ENCODE assay signal across 8 cellular contexts in genomic region chrX:153600032-153600373, GRCh38. TPM values are rescaled to one million over a fixed set of nuclear protein-coding genes. Genes with fewer than 3 reads are reported as not detected.
DNase-seq lines count a peak whose midpoint lies in the region; ATAC-seq and TF ChIP-seq lines count a peak whose summit lies in the region.

No MANE protein-coding gene starts in this region.

- no peaks in the 10 kb centered on the region for H3F3A ChIP-seq in PC-3 (ENCODE audit: low read length, unreplicated experiment)

- H4K20me1 ChIP-seq in PC-3 (ENCODE audit: low read length), result peaks cover 23% of the 10 kb centered on the region

- peak overlapping the region; percentile 79 for H3K9ac ChIP-seq in PC-3 (ENCODE audit: low read length)
- H3K9ac ChIP-seq in endocrine pancreas (ENCODE audit: control insufficient read depth, insufficient read depth, low read length), result peak overlapping the region; percentile 60
- no peak overlapping the region for H3K9ac ChIP-seq in parathyroid adenoma

- H2AFZ ChIP-seq in PC-3 (ENCODE audit: low read length), result peak overlapping the region; percentile 95
- peak overlapping the region; percentile 66 for H2AFZ ChIP-seq in parathyroid adenoma

- no TSS peak for BruUV-seq in PC-3 (replicated peaks; lab: Mats Ljungman, UMichigan)

- H3K4me1 ChIP-seq in PC-3 (ENCODE audit: insufficient read depth, low read length), result peaks cover 6% of the 10 kb centered on the region; the same call in 1 of the 2 replicates
- no peaks in the 10 kb centered on the region for H3K4me1 ChIP-seq in endocrine pancreas (ENCODE audit: control insufficient read depth, insufficient read depth, low read length)
- H3K4me1 ChIP-seq in parathyroid adenoma, result no peaks in the 10 kb centered on the region

- H3K27ac ChIP-seq in PC-3 (ENCODE audit: low read length) (no peak overlapping the region), parathyroid adenoma (no peak overlapping the region)

- DNase-seq in PC-3 (no peak), NCI-H510A treated with DMSO at 0.1 percent for 48 hours (lab: John Stamatoyannopoulos, UW) (no peak), MV-4-11 (lab: John Stamatoyannopoulos, UW) (no peak)
- no peak for DNase-seq in stimulated activated naive CD4-positive, alpha-beta T cell (lab: John Stamatoyannopoulos, UW)

- intact Hi-C loops in PC-3 (cut with micrococcal nuclease), result no loop called here

- H3K4me2 ChIP-seq in PC-3 (ENCODE audit: low read length) (peak overlapping the region; percentile 96), parathyroid adenoma (ENCODE audit: low read length) (peak overlapping the region; percentile 75)

- H3K27me3 ChIP-seq in PC-3 (ENCODE audit: low read length) (no peaks in the 10 kb centered on the region), endocrine pancreas (ENCODE audit: control insufficient read depth, insufficient read depth, low read length) (no peaks in the 10 kb centered on the region), parathyroid adenoma (ENCODE audit: control insufficient read depth, insufficient read depth, low read length) (no peaks in the 10 kb centered on the region)

- ATAC-seq in PC-3 (peak; percentile 27; the same call in 1 of the 2 replicates), GM21576 (IDR thresholded peaks at IDR 0.05; ENCODE audit: unreplicated experiment) (no peak)

- H3K79me2 ChIP-seq in PC-3 (ENCODE audit: low read length) (peaks cover 33% of the 10 kb centered on the region), parathyroid adenoma (peaks cover 4% of the 10 kb centered on the region)

- CTCF ChIA-PET in PC-3 (lab: Charles Lee), result no interaction called here

- no peaks in the 10 kb centered on the region for H3K36me3 ChIP-seq in PC-3 (ENCODE audit: low read depth, low read length)
- no peaks in the 10 kb centered on the region for H3K36me3 ChIP-seq in endocrine pancreas (ENCODE audit: control insufficient read depth, insufficient read depth, low read length)
- H3K36me3 ChIP-seq in parathyroid adenoma (ENCODE audit: control insufficient read depth, insufficient read depth, low read length), result no peaks in the 10 kb centered on the region

- POLR2A ChIA-PET in PC-3 (lab: Charles Lee; ENCODE audit: unreplicated experiment), result no interaction called here

- H3K9me2 ChIP-seq in PC-3 (replicated peaks; ENCODE audit: low read length), result no peaks in the 10 kb centered on the region

- H3K9me3 ChIP-seq in PC-3 (ENCODE audit: low read length), result no peaks in the 10 kb centered on the region
- H3K9me3 ChIP-seq in endocrine pancreas (ENCODE audit: control insufficient read depth, low read length), result no peaks in the 10 kb centered on the region
- no peaks in the 10 kb centered on the region for H3K9me3 ChIP-seq in parathyroid adenoma (ENCODE audit: control insufficient read depth, low read length)

- no peak for TF ChIP-seq CTCF in GM12875 (IDR thresholded peaks at IDR 0.05; ENCODE audit: borderline replicate concordance, insufficient read depth, low read depth, low read length)
- TF ChIP-seq CTCF in PC-3 (conservative IDR thresholded peaks at IDR 0.05; ENCODE audit: low read depth, low read length), result no peak
- TF ChIP-seq CTCF in parathyroid adenoma (IDR thresholded peaks at IDR 0.05), result no peak

- H3K4me3 ChIP-seq in GM12875 (ENCODE audit: low read depth, low read length), result peak overlapping the region; percentile 71
- peak overlapping the region; percentile 86 for H3K4me3 ChIP-seq in PC-3 (ENCODE audit: low read length)
- peak overlapping the region; percentile 76 for H3K4me3 ChIP-seq in endocrine pancreas (ENCODE audit: control insufficient read depth, insufficient read depth, low read length)
- H3K4me3 ChIP-seq in parathyroid adenoma (ENCODE audit: low read depth, low read length), result peak overlapping the region; percentile 66

RNA-seq across cellular contexts. Expression of gene CCNQ, which starts 1.1 kb away (rescaled TPM):
- 110 and 145 TPM in 2 replicates for total RNA-seq in PC-3 (2014; rRNA removed)

RNA-seq across cellular contexts. Expression of gene DUSP9, which starts 47.0 kb away (rescaled TPM):
- total RNA-seq in PC-3 (2014; rRNA removed), result 10.7 and 13.0 TPM in 2 replicates
